ENCODE assay signal across 8 cellular contexts in genomic region chr10:102151774-102152544, GRCh38. TPM values are rescaled to one million over a fixed set of nuclear protein-coding genes. Genes with fewer than 3 reads are reported as not detected.
DNase-seq lines count a peak whose midpoint lies in the region; TF ChIP-seq lines count a peak whose summit lies in the region.

Gene NOLC1 (plus strand): TSS chr10:102152389. CDS start chr10:102152411, 22 bp downstream.

- H3K9ac ChIP-seq in ES-I3 (ENCODE audit: low read depth, low read length) (peak within 1 kb of the TSS; percentile 90), MM.1S (ENCODE audit: low read length) (peak within 1 kb of the TSS; percentile 97)

- H3K4me2 ChIP-seq in MM.1S (ENCODE audit: low read depth, low read length) = peak within 1 kb of the TSS; percentile 64

- DNase-seq in HAP-1 (ENCODE audit: low spot score in 2 of 2) (peak; percentile 98 to 99), MM.1S (peak; percentile 99), SIG-M5 (lab: John Stamatoyannopoulos, UW) (peak; percentile 89), activated gamma-delta T cell (lab: John Stamatoyannopoulos, UW) (peak; percentile 100), fibroblast of the aortic adventitia (ENCODE audit: low read depth) (peak; percentile 99)

- H2AFZ ChIP-seq in MM.1S (ENCODE audit: low read length) = peak within 1 kb of the TSS; percentile 44; the same call in 1 of the 2 replicates

- H3K27me3 Mint-ChIP-seq in nephron (ENCODE audit: low read depth) = no peaks in the 10 kb centered on the region
- H3K27me3 Mint-ChIP-seq in stimulated activated naive CD8-positive, alpha-beta T cell treated with anti-CD3 and anti-CD28 coated beads, Interleukin-15, Interleukin-2, amounts not matched to agents 100 ng/mL and 50 ng/mL, for 24 hours = no peaks in the 10 kb centered on the region

- H3K36me3 Mint-ChIP-seq in nephron (ENCODE audit: low read depth) = peaks cover 46% of the 10 kb centered on the region
- H3K36me3 Mint-ChIP-seq in stimulated activated naive CD8-positive, alpha-beta T cell treated with anti-CD3 and anti-CD28 coated beads, Interleukin-15, Interleukin-2, amounts not matched to agents 100 ng/mL and 50 ng/mL, for 24 hours (ENCODE audit: low read depth) = peaks cover 88% of the 10 kb centered on the region

- peaks cover 20% of the 10 kb centered on the region for H3K4me1 Mint-ChIP-seq in nephron
- peaks cover 59% of the 10 kb centered on the region for H3K4me1 Mint-ChIP-seq in stimulated activated naive CD8-positive, alpha-beta T cell treated with anti-CD3 and anti-CD28 coated beads, Interleukin-15, Interleukin-2, amounts not matched to agents 100 ng/mL and 50 ng/mL, for 24 hours (ENCODE audit: low read depth)

- peaks cover 53% of the 10 kb centered on the region for H3F3A ChIP-seq in MM.1S (ENCODE audit: insufficient read depth, low read length)

- H3K4me1 ChIP-seq in ES-I3 (ENCODE audit: insufficient read depth, low read length) (peaks cover 8% of the 10 kb centered on the region), HAP-1 (peaks cover 14% of the 10 kb centered on the region), MM.1S (ENCODE audit: low read length) (peaks cover 12% of the 10 kb centered on the region)

- TF ChIP-seq CTCF in MM.1S (IDR thresholded peaks at IDR 0.05; ENCODE audit: low read length) (no peak), fibroblast of the aortic adventitia (IDR thresholded peaks at IDR 0.05; ENCODE audit: insufficient read depth, low read length) (no peak), nephron (IDR thresholded peaks at IDR 0.05; ENCODE audit: unreplicated experiment in 3 of 3) (no peak)

- in situ Hi-C loops in HAP-1 (cut with MboI; ENCODE audit: low sequenced_read_pairs) = no loop called here

- peaks cover 15% of the 10 kb centered on the region; the same call in 1 of the 2 replicates for H4K20me1 ChIP-seq in MM.1S (ENCODE audit: insufficient read depth, low read length)

- peak within 1 kb of the TSS; percentile 97 for H3K4me3 ChIP-seq in HAP-1
- H3K4me3 ChIP-seq in MM.1S (ENCODE audit: low read length) = peak within 1 kb of the TSS; percentile 95
- H3K4me3 ChIP-seq in fibroblast of the aortic adventitia (ENCODE audit: low read depth, low read length) = peak within 1 kb of the TSS; percentile 99

- peak within 1 kb of the TSS; percentile 87 to 92 (median 91) for H3K27ac Mint-ChIP-seq in nephron
- peak within 1 kb of the TSS; percentile 100 for H3K27ac Mint-ChIP-seq in stimulated activated naive CD8-positive, alpha-beta T cell treated with anti-CD3 and anti-CD28 coated beads, Interleukin-15, Interleukin-2, amounts not matched to agents 100 ng/mL and 50 ng/mL, for 24 hours

- no peaks in the 10 kb centered on the region for H3K9me3 ChIP-seq in ES-I3 (ENCODE audit: control insufficient read depth, insufficient read depth, low read length)
- H3K9me3 ChIP-seq in HAP-1 = no peaks in the 10 kb centered on the region
- no peaks in the 10 kb centered on the region for H3K9me3 ChIP-seq in MM.1S (replicated peaks; ENCODE audit: insufficient read depth, low read length)

- H3K9me3 Mint-ChIP-seq in nephron = no peaks in the 10 kb centered on the region
- no peaks in the 10 kb centered on the region for H3K9me3 Mint-ChIP-seq in stimulated activated naive CD8-positive, alpha-beta T cell treated with anti-CD3 and anti-CD28 coated beads, Interleukin-15, Interleukin-2, amounts not matched to agents 100 ng/mL and 50 ng/mL, for 24 hours

- peak within 1 kb of the TSS; percentile 84 for H3K27ac ChIP-seq in MM.1S (ENCODE audit: low read length)

- H3K9me2 ChIP-seq in MM.1S (replicated peaks; ENCODE audit: insufficient read depth, low read length) = no peaks in the 10 kb centered on the region

- H3K79me2 ChIP-seq in MM.1S (ENCODE audit: low read length) = peaks cover 59% of the 10 kb centered on the region

- no peaks in the 10 kb centered on the region for H3K27me3 ChIP-seq in HAP-1 (ENCODE audit: low read depth)
- H3K27me3 ChIP-seq in MM.1S (replicated peaks; ENCODE audit: insufficient read depth, low read length) = no peaks in the 10 kb centered on the region

- peak within 1 kb of the TSS; percentile 94 to 99 (median 97) for H3K4me3 Mint-ChIP-seq in nephron
- H3K4me3 Mint-ChIP-seq in stimulated activated naive CD8-positive, alpha-beta T cell treated with anti-CD3 and anti-CD28 coated beads, Interleukin-15, Interleukin-2, amounts not matched to agents 100 ng/mL and 50 ng/mL, for 24 hours = peak within 1 kb of the TSS; percentile 100

- H3K36me3 ChIP-seq in ES-I3 (ENCODE audit: insufficient read depth, low read length) (peaks cover 33% of the 10 kb centered on the region), HAP-1 (replicated peaks) (peaks cover 75% of the 10 kb centered on the region), MM.1S (replicated peaks; ENCODE audit: insufficient read depth, low read length) (peaks cover 18% of the 10 kb centered on the region)

RNA-seq across cellular contexts. Expression of gene NOLC1, which starts in this region (rescaled TPM):
- total RNA-seq in fibroblast of the aortic adventitia (ENCODE audit: low replicate concordance) = 37.2 and 45.3 TPM in 2 replicates

Comparison
In these comparisons a context has a peak if more than half of its experiments do, and no peak if none do; other contexts are left out.
1. Peak in every context shown above with its lines: DNase-seq, H3K4me3 ChIP-seq and H3K27ac ChIP-seq.